Comparison of ENCODE assay signal across 1 cellular context in the genomic region with DNA sequence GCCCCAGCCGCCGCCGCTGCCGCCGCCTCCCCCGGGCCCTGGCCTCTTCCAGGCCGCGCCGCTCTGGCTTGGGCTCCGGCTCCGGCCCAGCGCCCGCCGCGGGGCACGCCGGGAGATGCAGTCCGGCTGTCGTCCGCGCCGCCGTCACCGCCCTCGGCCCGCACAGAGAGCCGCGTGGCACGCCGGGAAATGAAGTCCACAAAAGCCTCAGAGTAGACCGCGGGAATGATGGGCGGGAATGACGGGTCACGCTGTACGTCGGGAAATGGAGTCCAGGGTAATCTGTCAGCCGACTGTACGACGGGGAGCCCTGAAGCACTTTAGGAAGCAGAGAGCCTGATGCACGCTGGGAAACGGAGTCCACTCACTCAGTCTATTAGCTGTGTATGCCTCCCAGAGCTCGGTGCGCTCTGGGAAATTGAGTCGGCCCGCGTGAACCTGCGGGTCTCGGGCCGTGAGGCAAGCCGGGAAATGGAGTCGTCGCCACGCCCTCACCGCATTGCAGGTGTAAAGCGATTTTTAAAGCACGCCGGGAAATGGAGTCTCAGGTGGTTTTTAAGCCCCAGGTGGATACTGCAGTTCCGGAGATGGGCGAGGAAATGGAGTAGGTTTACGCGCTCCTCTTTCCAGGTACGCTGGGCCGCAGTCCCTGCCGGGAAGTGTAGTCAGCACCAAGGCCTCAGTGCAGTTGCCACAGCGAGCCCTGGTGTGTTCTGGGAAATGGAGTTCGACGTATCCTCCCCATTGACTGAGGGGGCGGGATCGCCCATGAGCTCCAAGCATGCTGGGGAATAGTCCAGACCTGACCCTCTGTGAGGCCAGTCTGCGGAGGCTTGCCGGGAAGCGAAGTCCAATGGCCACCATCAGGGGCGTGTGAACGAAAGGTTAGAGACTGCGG.
TF ChIP-seq lines count a peak whose summit lies in the region.

TSS of gene GSK3A (minus strand) at position 91 of the 898 bp plus-strand sequence. CDS start 137 bp downstream, outside the sequence.

TF ChIP-seq in GM23338, 12 proteins besides CTCF, POLR2A, EP300 and RAD21:
- TF ChIP-seq, protein P1, sequence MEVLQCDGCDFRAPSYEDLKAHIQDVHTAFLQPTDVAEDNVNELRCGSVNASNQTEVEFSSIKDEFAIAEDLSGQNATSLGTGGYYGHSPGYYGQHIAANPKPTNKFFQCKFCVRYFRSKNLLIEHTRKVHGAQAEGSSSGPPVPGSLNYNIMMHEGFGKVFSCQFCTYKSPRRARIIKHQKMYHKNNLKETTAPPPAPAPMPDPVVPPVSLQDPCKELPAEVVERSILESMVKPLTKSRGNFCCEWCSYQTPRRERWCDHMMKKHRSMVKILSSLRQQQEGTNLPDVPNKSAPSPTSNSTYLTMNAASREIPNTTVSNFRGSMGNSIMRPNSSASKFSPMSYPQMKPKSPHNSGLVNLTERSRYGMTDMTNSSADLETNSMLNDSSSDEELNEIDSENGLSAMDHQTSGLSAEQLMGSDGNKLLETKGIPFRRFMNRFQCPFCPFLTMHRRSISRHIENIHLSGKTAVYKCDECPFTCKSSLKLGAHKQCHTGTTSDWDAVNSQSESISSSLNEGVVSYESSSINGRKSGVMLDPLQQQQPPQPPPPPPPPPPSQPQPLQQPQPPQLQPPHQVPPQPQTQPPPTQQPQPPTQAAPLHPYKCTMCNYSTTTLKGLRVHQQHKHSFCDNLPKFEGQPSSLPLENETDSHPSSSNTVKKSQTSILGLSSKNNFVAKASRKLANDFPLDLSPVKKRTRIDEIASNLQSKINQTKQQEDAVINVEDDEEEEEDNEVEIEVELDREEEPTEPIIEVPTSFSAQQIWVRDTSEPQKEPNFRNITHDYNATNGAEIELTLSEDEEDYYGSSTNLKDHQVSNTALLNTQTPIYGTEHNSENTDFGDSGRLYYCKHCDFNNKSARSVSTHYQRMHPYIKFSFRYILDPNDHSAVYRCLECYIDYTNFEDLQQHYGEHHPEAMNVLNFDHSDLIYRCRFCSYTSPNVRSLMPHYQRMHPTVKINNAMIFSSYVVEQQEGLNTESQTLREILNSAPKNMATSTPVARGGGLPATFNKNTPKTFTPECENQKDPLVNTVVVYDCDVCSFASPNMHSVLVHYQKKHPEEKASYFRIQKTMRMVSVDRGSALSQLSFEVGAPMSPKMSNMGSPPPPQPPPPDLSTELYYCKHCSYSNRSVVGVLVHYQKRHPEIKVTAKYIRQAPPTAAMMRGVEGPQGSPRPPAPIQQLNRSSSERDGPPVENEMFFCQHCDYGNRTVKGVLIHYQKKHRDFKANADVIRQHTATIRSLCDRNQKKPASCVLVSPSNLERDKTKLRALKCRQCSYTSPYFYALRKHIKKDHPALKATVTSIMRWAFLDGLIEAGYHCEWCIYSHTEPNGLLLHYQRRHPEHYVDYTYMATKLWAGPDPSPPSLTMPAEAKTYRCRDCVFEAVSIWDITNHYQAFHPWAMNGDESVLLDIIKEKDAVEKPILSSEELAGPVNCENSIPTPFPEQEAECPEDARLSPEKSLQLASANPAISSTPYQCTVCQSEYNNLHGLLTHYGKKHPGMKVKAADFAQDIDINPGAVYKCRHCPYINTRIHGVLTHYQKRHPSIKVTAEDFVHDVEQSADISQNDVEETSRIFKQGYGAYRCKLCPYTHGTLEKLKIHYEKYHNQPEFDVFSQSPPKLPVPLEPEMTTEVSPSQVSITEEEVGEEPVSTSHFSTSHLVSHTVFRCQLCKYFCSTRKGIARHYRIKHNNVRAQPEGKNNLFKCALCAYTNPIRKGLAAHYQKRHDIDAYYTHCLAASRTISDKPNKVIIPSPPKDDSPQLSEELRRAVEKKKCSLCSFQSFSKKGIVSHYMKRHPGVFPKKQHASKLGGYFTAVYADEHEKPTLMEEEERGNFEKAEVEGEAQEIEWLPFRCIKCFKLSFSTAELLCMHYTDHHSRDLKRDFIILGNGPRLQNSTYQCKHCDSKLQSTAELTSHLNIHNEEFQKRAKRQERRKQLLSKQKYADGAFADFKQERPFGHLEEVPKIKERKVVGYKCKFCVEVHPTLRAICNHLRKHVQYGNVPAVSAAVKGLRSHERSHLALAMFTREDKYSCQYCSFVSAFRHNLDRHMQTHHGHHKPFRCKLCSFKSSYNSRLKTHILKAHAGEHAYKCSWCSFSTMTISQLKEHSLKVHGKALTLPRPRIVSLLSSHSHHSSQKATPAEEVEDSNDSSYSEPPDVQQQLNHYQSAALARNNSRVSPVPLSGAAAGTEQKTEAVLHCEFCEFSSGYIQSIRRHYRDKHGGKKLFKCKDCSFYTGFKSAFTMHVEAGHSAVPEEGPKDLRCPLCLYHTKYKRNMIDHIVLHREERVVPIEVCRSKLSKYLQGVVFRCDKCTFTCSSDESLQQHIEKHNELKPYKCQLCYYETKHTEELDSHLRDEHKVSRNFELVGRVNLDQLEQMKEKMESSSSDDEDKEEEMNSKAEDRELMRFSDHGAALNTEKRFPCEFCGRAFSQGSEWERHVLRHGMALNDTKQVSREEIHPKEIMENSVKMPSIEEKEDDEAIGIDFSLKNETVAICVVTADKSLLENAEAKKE (CRISPR knock-in tag; IDR thresholded peaks at IDR 0.05), result no peak
- TF ChIP-seq REST (IDR thresholded peaks at IDR 0.05; ENCODE audit: unreplicated experiment) (no peak), NANOG (IDR thresholded peaks at IDR 0.05; ENCODE audit: borderline replicate concordance) (no peak), POLR2AphosphoS5 (IDR thresholded peaks at IDR 0.05; ENCODE audit: low read depth) (peak; percentile 72), STAT1 (IDR thresholded peaks at IDR 0.05; ENCODE audit: unreplicated experiment) (peak; percentile 14), EZH2phosphoT487 (IDR thresholded peaks at IDR 0.05; ENCODE audit: unreplicated experiment) (no peak), CREB1 (CRISPR knock-in tag; IDR thresholded peaks at IDR 0.05; ENCODE audit: low read depth) (peak; percentile 88)
- TF ChIP-seq, protein P2, sequence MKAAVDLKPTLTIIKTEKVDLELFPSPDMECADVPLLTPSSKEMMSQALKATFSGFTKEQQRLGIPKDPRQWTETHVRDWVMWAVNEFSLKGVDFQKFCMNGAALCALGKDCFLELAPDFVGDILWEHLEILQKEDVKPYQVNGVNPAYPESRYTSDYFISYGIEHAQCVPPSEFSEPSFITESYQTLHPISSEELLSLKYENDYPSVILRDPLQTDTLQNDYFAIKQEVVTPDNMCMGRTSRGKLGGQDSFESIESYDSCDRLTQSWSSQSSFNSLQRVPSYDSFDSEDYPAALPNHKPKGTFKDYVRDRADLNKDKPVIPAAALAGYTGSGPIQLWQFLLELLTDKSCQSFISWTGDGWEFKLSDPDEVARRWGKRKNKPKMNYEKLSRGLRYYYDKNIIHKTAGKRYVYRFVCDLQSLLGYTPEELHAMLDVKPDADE (IDR thresholded peaks at IDR 0.05), result peak; percentile 98
TF ChIP-seq in GM23338: peak in this region for 4.
